ENCODE assay signal across 1 cellular context in genomic region chr7:87028636-87029035, GRCh38.
TF ChIP-seq lines count a peak whose summit lies in the region.

No MANE protein-coding gene starts in this region.

TF ChIP-seq in K562, 482 proteins besides CTCF, POLR2A, EP300 and RAD21 (continued from another document and continues in another):
- TF ChIP-seq USF1 (CRISPR knock-in tag; IDR thresholded peaks at IDR 0.05), result peak; percentile 83
- peak; percentile 23; the same call in 1 of the 2 replicates for TF ChIP-seq SOX6 (IDR thresholded peaks at IDR 0.05)
- peak; percentile 82 for TF ChIP-seq USF2 (CRISPR knock-in tag; IDR thresholded peaks at IDR 0.05)
- TF ChIP-seq CREB1 (IDR thresholded peaks at IDR 0.05), result no peak
- TF ChIP-seq CREB1 (CRISPR knock-in tag; IDR thresholded peaks at IDR 0.05), result peak; percentile 19; the same call in 1 of the 2 replicates
- TF ChIP-seq NCOA1 (IDR thresholded peaks at IDR 0.05; ENCODE audit: low read depth), result 0 out of 2 replicates have a peak, but pooled peaks have one; percentile 33
- no peak for TF ChIP-seq TEAD2 (tag; IDR thresholded peaks at IDR 0.05)
- TF ChIP-seq RB1 (IDR thresholded peaks at IDR 0.05; ENCODE audit: low read depth), result no peak
- no peak for TF ChIP-seq ZMIZ1 (IDR thresholded peaks at IDR 0.05; ENCODE audit: low read depth in 2 of 2, low read length in 2 of 2)
- peak; percentile 62 for TF ChIP-seq NFE2 (IDR thresholded peaks at IDR 0.05; ENCODE audit: low read depth)
- TF ChIP-seq MED1 (CRISPR knock-in tag; IDR thresholded peaks at IDR 0.05; ENCODE audit: borderline replicate concordance), result no peak
- peak in 1 of 2 experiments; percentile 27; a peak in 1 of 4 replicates for TF ChIP-seq TRIM24 (IDR thresholded peaks at IDR 0.05)
- TF ChIP-seq NR2C1 (IDR thresholded peaks at IDR 0.05), result peak; percentile 18; the same call in 1 of the 2 replicates
- TF ChIP-seq NR2C1 (tag; IDR thresholded peaks at IDR 0.05), result no peak; the same call in 1 of the 2 replicates
- TF ChIP-seq MGA (IDR thresholded peaks at IDR 0.05), result peak; percentile 71
- no peak for TF ChIP-seq ZSCAN32 (CRISPR knock-in tag; IDR thresholded peaks at IDR 0.05)
- TF ChIP-seq DNMT1 (IDR thresholded peaks at IDR 0.05), result no peak
- TF ChIP-seq CBFA2T3 (IDR thresholded peaks at IDR 0.05), result peak; percentile 12; the same call in 1 of the 2 replicates
- TF ChIP-seq E2F6 (IDR thresholded peaks at IDR 0.05; ENCODE audit: borderline replicate concordance in 1 of 2, extremely low read depth in 1 of 2, insufficient read depth in 1 of 2, insufficient read length in 1 of 2, low read depth in 1 of 2, low read length in 1 of 2, poor library complexity in 1 of 2, severe bottlenecking in 1 of 2), result peak in 1 of 2 experiments; percentile 45
- peak in 1 of 2 experiments; percentile 24; a peak in 1 of 3 replicates for TF ChIP-seq CBX3 (IDR thresholded peaks at IDR 0.05; ENCODE audit: borderline replicate concordance in 1 of 2, low read length in 2 of 2)
- peak; percentile 38; the same call in 1 of the 2 replicates for TF ChIP-seq EP400 (IDR thresholded peaks at IDR 0.05)
- peak; percentile 54; the same call in 1 of the 2 replicates for TF ChIP-seq L3MBTL2 (IDR thresholded peaks at IDR 0.05)
- 0 out of 4 replicates have a peak, but pooled peaks of 1 of the 2 experiments have one; percentile 36 for TF ChIP-seq ARNT (IDR thresholded peaks at IDR 0.05)
- no peak for TF ChIP-seq GABPB1 (CRISPR knock-in tag; IDR thresholded peaks at IDR 0.05)
- TF ChIP-seq TOE1 (IDR thresholded peaks at IDR 0.05; ENCODE audit: borderline replicate concordance), result peak; percentile 35; the same call in 1 of the 2 replicates
- TF ChIP-seq TOE1 (CRISPR knock-in tag; IDR thresholded peaks at IDR 0.05; ENCODE audit: borderline replicate concordance, low read depth), result no peak
- no peak for TF ChIP-seq HNRNPK (IDR thresholded peaks at IDR 0.05; ENCODE audit: low read depth, low read length, poor library complexity, severe bottlenecking)
- no peak for TF ChIP-seq PHB (CRISPR knock-in tag; IDR thresholded peaks at IDR 0.05)
- TF ChIP-seq RBM15 (IDR thresholded peaks at IDR 0.05; ENCODE audit: insufficient read depth, low read length), result no peak
- peak; percentile 51 for TF ChIP-seq CBFA2T2 (conservative IDR thresholded peaks at IDR 0.05)
- 0 out of 2 replicates have a peak, but pooled peaks have one; percentile 37 for TF ChIP-seq DPF2 (IDR thresholded peaks at IDR 0.05)
- TF ChIP-seq PKNOX1 (IDR thresholded peaks at IDR 0.05), result peak; percentile 51
- peak; percentile 88 for TF ChIP-seq RAD51 (IDR thresholded peaks at IDR 0.05; ENCODE audit: borderline replicate concordance, low read depth)
- TF ChIP-seq CREB3L1 (IDR thresholded peaks at IDR 0.05; ENCODE audit: borderline replicate concordance, low read depth), result peak; percentile 77
- no peak for TF ChIP-seq ZNF134 (CRISPR knock-in tag; conservative IDR thresholded peaks at IDR 0.05)
- TF ChIP-seq CREM (IDR thresholded peaks at IDR 0.05; ENCODE audit: low read depth), result 0 out of 2 replicates have a peak, but pooled peaks have one; percentile 21
- TF ChIP-seq FOXP4 (CRISPR knock-in tag; IDR thresholded peaks at IDR 0.05; ENCODE audit: borderline replicate concordance), result no peak
- TF ChIP-seq KAT7 (CRISPR knock-in tag; IDR thresholded peaks at IDR 0.05; ENCODE audit: borderline replicate concordance), result 0 out of 2 replicates have a peak, but pooled peaks have one; percentile 46
- no peak for TF ChIP-seq TGIF2 (CRISPR knock-in tag; IDR thresholded peaks at IDR 0.05)
